ENCODE assay signal across 18 cellular contexts in the genomic region with DNA sequence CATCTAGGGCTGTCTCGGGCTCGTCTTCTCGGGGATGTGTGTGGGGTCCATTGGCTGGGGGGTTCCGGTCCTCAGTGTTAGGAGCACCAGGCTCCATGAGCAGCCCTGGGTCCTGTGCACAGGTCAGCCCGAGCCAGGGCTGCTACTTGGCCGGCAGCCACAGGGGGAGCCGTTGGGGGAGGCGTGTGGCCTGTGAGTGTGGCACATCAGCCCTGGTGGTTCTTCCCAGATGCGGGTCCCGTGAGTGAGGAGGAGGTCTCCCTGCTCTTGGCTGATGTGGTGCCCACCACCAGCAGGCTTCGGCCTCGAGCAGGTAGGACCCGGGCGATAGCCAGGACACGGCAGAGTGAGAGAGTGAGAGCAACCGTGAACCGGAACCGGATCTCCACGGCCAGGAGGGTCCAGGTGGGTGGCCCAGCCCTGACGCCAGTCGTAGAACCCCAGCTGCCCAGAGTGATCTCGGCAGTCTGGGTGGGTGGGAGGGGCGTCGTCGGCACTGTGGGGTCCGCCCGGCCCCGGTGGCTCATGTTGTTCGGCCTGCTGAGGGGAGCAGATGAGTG. TPM values are rescaled to one million over a fixed set of nuclear protein-coding genes. Genes with fewer than 3 reads are reported as not detected.
DNase-seq lines count a peak whose midpoint lies in the region; ATAC-seq, FAIRE-seq and TF ChIP-seq lines count a peak whose summit lies in the region.
"Had no signal": no experiment of that assay in that cellular context is flagged by ENCODE, and none has a peak within 500 bp of the region (broad histone marks: within the 10 kb centered on the region; RNA-seq: fewer than 3 reads in every experiment).

No MANE protein-coding gene starts in this region.

- H3K27ac ChIP-seq in H9 (ENCODE audit: insufficient read length, low read depth, low read length) (no peak overlapping the region), GM12878 (ENCODE audit: control insufficient read depth, insufficient read depth) (no peak overlapping the region), uterus (no peak overlapping the region)
- H3K27ac ChIP-seq: KMS-11, SJCRH30, transverse colon, VCaP had no signal

- no peak overlapping the region for H2BK20ac ChIP-seq in H9 (ENCODE audit: low read depth, low read length, poor library complexity, severe bottlenecking)

- H4K91ac ChIP-seq in H9 (ENCODE audit: insufficient read length, low read depth, low read length): no peak overlapping the region

- intact Hi-C loops in GM12878 (cut with micrococcal nuclease; ENCODE audit: unreplicated experiment): no loop called here
- intact Hi-C loops in uterus (cut with DNase I; ENCODE audit: low total_unique reads): no loop called here

- ATAC-seq in GM12878: peak; percentile 74
- no peak for ATAC-seq in HG03457 (IDR thresholded peaks at IDR 0.05; ENCODE audit: unreplicated experiment)
- no peak for ATAC-seq in GM19452 (IDR thresholded peaks at IDR 0.05; ENCODE audit: unreplicated experiment)

- no peak overlapping the region for H3K4ac ChIP-seq in H9 (ENCODE audit: low read depth, low read length)

- H2BK12ac ChIP-seq in H9 (ENCODE audit: insufficient read length, low read depth, low read length): no peak overlapping the region

- in situ Hi-C loops in GM12878 (cut with MboI): no loop called here

- no peaks in the 10 kb centered on the region for H3K4me1 Mint-ChIP-seq in H9
- H3K4me1 Mint-ChIP-seq in neural crest cell: no peaks in the 10 kb centered on the region

- peak overlapping the region; percentile 90 to 93 (median 91); a peak in 5 of 7 replicates for H3K27ac Mint-ChIP-seq in H9
- H3K27ac Mint-ChIP-seq in neural crest cell (ENCODE audit: unreplicated experiment): no peak overlapping the region
- H3K27ac Mint-ChIP-seq: activated T-cell treated with anti-CD3 and anti-CD28 coated beads, Interleukin-2, amount 50 U/mL, for 72 hours had no signal

- RAD21 ChIA-PET in GM12878 (lab: Charles Lee; ENCODE audit: unreplicated experiment): no interaction called here

- DNase-seq in NCI-H82 (lab: John Stamatoyannopoulos, UW) (peak; percentile 6), NCI-H82 treated with DMSO at 0.1 percent for 48 hours (lab: John Stamatoyannopoulos, UW; ENCODE audit: unreplicated experiment) (no peak), H9 (peak; percentile 69), GM12878 (ENCODE audit: low read depth, low spot score) (no peak), neural crest cell (ENCODE audit: low read depth, low spot score) (no peak), uterus (no peak)
- DNase-seq: activated T-cell treated with anti-CD3 and anti-CD28 coated beads, Interleukin-2, amount 50 U/mL, for 72 hours; NCI-H187 treated with DMSO at 0.1 percent for 48 hours; NCI-H774; SJCRH30; transverse colon had no signal

- TF ChIP-seq RAD21 in GM12878 (IDR thresholded peaks at IDR 0.05; ENCODE audit: insufficient read depth, low read depth, low read length): no peak

- H3K9ac ChIP-seq in H9 (ENCODE audit: extremely low read depth, insufficient read length, low read length): no peak overlapping the region
- H3K9ac ChIP-seq in GM12878 (ENCODE audit: control insufficient read depth, insufficient read depth, low read length): no peak overlapping the region
- H3K9ac ChIP-seq: KMS-11 had no signal

- no peaks in the 10 kb centered on the region for H3K9me3 ChIP-seq in H9 (ENCODE audit: control insufficient read depth, low read depth, low read length)
- no peaks in the 10 kb centered on the region for H3K9me3 ChIP-seq in GM12878 (replicated peaks; ENCODE audit: control insufficient read depth, insufficient read depth, low read length)
- no peaks in the 10 kb centered on the region for H3K9me3 ChIP-seq in uterus
- H3K9me3 ChIP-seq: SJCRH30, transverse colon had no signal

- CTCF ChIA-PET in GM12878 (lab: Yijun Ruan, JAX): no interaction called here

- H3K36me3 ChIP-seq in GM12878 (ENCODE audit: control insufficient read depth in 2 of 2, insufficient read depth in 2 of 2, low read length in 1 of 2) (peaks cover 18 to 56% of the 10 kb centered on the region in 2 experiments; a peak in 3 of 4 replicates), uterus (no peaks in the 10 kb centered on the region)

- H3T11ph ChIP-seq in H9 (ENCODE audit: low read length): no peak overlapping the region

- 0 out of 2 replicates have a peak, but pooled peaks cover 2% of the 10 kb centered on the region for H3K27me3 Mint-ChIP-seq in H9 (ENCODE audit: low read depth)
- H3K27me3 Mint-ChIP-seq in neural crest cell (ENCODE audit: low read depth): no peaks in the 10 kb centered on the region

- H3K9me3 Mint-ChIP-seq in H9 (no peaks in the 10 kb centered on the region; a peak in 1 of 5 replicates), neural crest cell (no peaks in the 10 kb centered on the region)
- H3K9me3 Mint-ChIP-seq: activated T-cell treated with anti-CD3 and anti-CD28 coated beads, Interleukin-2, amount 50 U/mL, for 72 hours had no signal

- no peak overlapping the region for H3K23ac ChIP-seq in H9 (ENCODE audit: insufficient read length, low read depth, low read length)

- no peak for TF ChIP-seq EP300 in GM12878 (IDR thresholded peaks at IDR 0.05; ENCODE audit: borderline replicate concordance in 1 of 2, control insufficient read depth in 1 of 2, low read depth in 2 of 2, low read length in 2 of 2)

- no CpG with 5 or more reads among the region's 29 CpGs for WGBS in H9 (ENCODE audit: extremely low coverage, insufficient read length, low lambda C conversion rate)
- 95% methylated on average over 26 of the region's 29 CpGs for WGBS in GM12878 (ENCODE audit: insufficient coverage, insufficient replicate concordance, low lambda C conversion rate, missing lambda C conversion rate)

- no peak overlapping the region for H2AK5ac ChIP-seq in H9 (ENCODE audit: insufficient read length, low read length)

- H3K4me3 ChIP-seq in GM12878 (no peak overlapping the region), uterus (no peak overlapping the region)
- H3K4me3 ChIP-seq: SJCRH30, transverse colon had no signal

- no TSS peak for BruUV-seq in GM12878 (replicated peaks; lab: Mats Ljungman, UMichigan)

- H2BK15ac ChIP-seq in H9 (ENCODE audit: low read depth, low read length): no peak overlapping the region

- TF ChIP-seq CTCF in H9 (conservative IDR thresholded peaks at IDR 0.05) (peak; percentile 62), GM12878 (IDR thresholded peaks at IDR 0.05 in 2 of 3, conservative IDR thresholded peaks at IDR 0.05 in 1 of 3; ENCODE audit: control insufficient read depth in 2 of 3, extremely low read depth in 1 of 3, insufficient read depth in 1 of 3, low read depth in 3 of 3, low read length in 3 of 3) (peak in 1 of 3 experiments; percentile 26; a peak in 2 of 6 replicates), neural crest cell (conservative IDR thresholded peaks at IDR 0.05) (peak; percentile 39), uterus (IDR thresholded peaks at IDR 0.05) (no peak)

- H3K27me3 ChIP-seq in H9 (ENCODE audit: insufficient read depth, low read length) (no peaks in the 10 kb centered on the region), GM12878 (replicated peaks in 1 of 2; ENCODE audit: control insufficient read depth in 2 of 2, insufficient read depth in 2 of 2, low read length in 1 of 2) (no peaks in the 10 kb centered on the region), uterus (no peaks in the 10 kb centered on the region)
- H3K27me3 ChIP-seq: SJCRH30, transverse colon had no signal

- H3K4me2 ChIP-seq in H9 (ENCODE audit: insufficient read depth, insufficient read length, low read length) (no peak overlapping the region), GM12878 (ENCODE audit: control insufficient read depth, insufficient read depth) (no peak overlapping the region)
- H3K4me2 ChIP-seq: KMS-11 had no signal

- no peak overlapping the region for H3K18ac ChIP-seq in H9 (ENCODE audit: insufficient read length, low read depth, low read length)

- SMC1A ChIA-PET in GM12878 (lab: Charles Lee; ENCODE audit: uncharacterized antibody, unreplicated experiment): no interaction called here

- TF ChIP-seq POLR2A in GM12878 (IDR thresholded peaks at IDR 0.05; ENCODE audit: low read depth, low read length) (no peak; the same call in 1 of the 2 replicates), uterus (IDR thresholded peaks at IDR 0.05) (no peak)

- H3K4me1 ChIP-seq in H9 (ENCODE audit: insufficient read depth, low read length) (no peaks in the 10 kb centered on the region), GM12878 (ENCODE audit: control insufficient read depth, insufficient read depth, low read length) (no peaks in the 10 kb centered on the region), uterus (no peaks in the 10 kb centered on the region)
- H3K4me1 ChIP-seq: SJCRH30, transverse colon had no signal

- H2BK5ac ChIP-seq in H9 (ENCODE audit: insufficient read length, low read length): no peak overlapping the region

- H2AFZ ChIP-seq in H9 (ENCODE audit: low read length): no peak overlapping the region
- H2AFZ ChIP-seq in GM12878 (ENCODE audit: control insufficient read depth, low read depth, low read length): no peak overlapping the region

- POLR2A ChIA-PET in GM12878 (lab: Charles Lee): no interaction called here

- H3K79me1 ChIP-seq in H9 (ENCODE audit: insufficient read depth, low read depth, low read length, poor library complexity, severe bottlenecking): no peaks in the 10 kb centered on the region

- no peak overlapping the region; a peak in 2 of 5 replicates for H3K4me3 Mint-ChIP-seq in H9
- H3K4me3 Mint-ChIP-seq in neural crest cell: no peak overlapping the region
- H3K4me3 Mint-ChIP-seq: activated T-cell treated with anti-CD3 and anti-CD28 coated beads, Interleukin-2, amount 50 U/mL, for 72 hours had no signal

- H3K14ac ChIP-seq in H9 (ENCODE audit: insufficient read depth, low read length): no peak overlapping the region; the same call in 1 of the 2 replicates

- H2BK120ac ChIP-seq in H9 (ENCODE audit: low read depth, low read length, poor library complexity, severe bottlenecking): no peak overlapping the region

- H4K20me1 ChIP-seq in H9 (ENCODE audit: control insufficient read depth, insufficient read depth, insufficient read length): no peaks in the 10 kb centered on the region
- H4K20me1 ChIP-seq in GM12878 (ENCODE audit: control insufficient read depth, insufficient read depth): no peaks in the 10 kb centered on the region; the same call in 1 of the 2 replicates

- no peak overlapping the region for H3K56ac ChIP-seq in H9 (ENCODE audit: insufficient read length, low read depth, low read length)

- no peaks in the 10 kb centered on the region for H3K79me2 ChIP-seq in H9 (ENCODE audit: insufficient read depth, low read length)
- no peaks in the 10 kb centered on the region for H3K79me2 ChIP-seq in GM12878 (ENCODE audit: control insufficient read depth, insufficient read depth, low read length)

- no peak overlapping the region for H4K8ac ChIP-seq in H9 (replicated peaks; ENCODE audit: insufficient read length, low read depth, low read length)

- no peaks in the 10 kb centered on the region for H3K23me2 ChIP-seq in H9 (ENCODE audit: insufficient read length, low read depth, low read length, poor library complexity, severe bottlenecking)

- no peak overlapping the region for H4K5ac ChIP-seq in H9 (ENCODE audit: insufficient read length, low read depth, low read length)

- no peak for FAIRE-seq in GM12878 (lab: Jason Lieb, UNC)
- FAIRE-seq: A204.1, GM18507 had no signal

- H3K36me3 Mint-ChIP-seq in H9 (ENCODE audit: insufficient read depth in 1 of 3, low read depth in 3 of 3) (peaks cover 52 to 84% (median 79%) of the 10 kb centered on the region in 3 experiments), neural crest cell (ENCODE audit: low read depth) (peaks cover 9% of the 10 kb centered on the region)

RNA-seq across cellular contexts. Expression of gene IRF7, which starts 18.5 kb away (rescaled TPM):
- 9.7 and 9.8 TPM in 2 replicates for total RNA-seq in H9 (2021)
- total RNA-seq in GM12878 (2013; cell fraction: nucleolus; rRNA removed): 129 and 153 TPM in 2 replicates
- 119 and 141 TPM in 2 replicates for total RNA-seq in GM12878 (2014; rRNA removed)
- 24.3 and 24.4 TPM in 2 replicates for total RNA-seq in GM12878 (2014; rRNA removed; fragmentation: Illumina TruSeq; extraction: Trizol)
- 115 and 116 TPM in 2 replicates for total RNA-seq in GM12878 (2021)
- polyA plus RNA-seq in GM12878 (2011; ENCODE audit: low read depth): 17.8 TPM
- 22.0 and 65.3 TPM in 2 replicates for polyA plus RNA-seq in GM12878 (2011; rRNA removed)
- polyA plus RNA-seq in GM12878 (2011; cell fraction: cytosol; rRNA removed): 83.0 and 157 TPM in 2 replicates
- polyA plus RNA-seq in GM12878 (2011; cell fraction: nucleus; rRNA removed): 623 and 683 TPM in 2 replicates
- 112 and 138 TPM in 2 replicates for polyA plus RNA-seq in GM12878 (2012)
- polyA plus RNA-seq in GM12878 (2014; fragmentation: Illumina TruSeq; extraction: Trizol): 0.71 and 8.1 TPM in 2 replicates
- polyA plus RNA-seq in GM12878 (2014; fragmentation: Nextera tagmentation; extraction: Ambion mirVana): 10 to 100 TPM in 1 of 2 experiments, 1 to 10 TPM in 1; 4.4 to 26.4 TPM
- 129 and 142 TPM in 2 replicates for polyA plus RNA-seq in GM12878 (2014; rRNA removed)
- 10 to 100 TPM; 69.9 to 88.5 TPM for polyA plus RNA-seq in GM12878 (2016; fragmentation: Nextera tagmentation; extraction: Ambion mirVana)
- 50.5 and 146 TPM in 2 replicates for polyA minus RNA-seq in GM12878 (2011; rRNA and poly(A)+ RNA removed)
- polyA minus RNA-seq in GM12878 (2011; cell fraction: cytosol; rRNA and poly(A)+ RNA removed): 62.5 and 71.1 TPM in 2 replicates
- 201 and 259 TPM in 2 replicates for polyA minus RNA-seq in GM12878 (2011; cell fraction: nucleus; rRNA and poly(A)+ RNA removed)
- 10.2 and 11.4 TPM in 2 replicates for total RNA-seq in neural crest cell
- 10 to 100 TPM in 3 of 4 donors, 1 to 10 TPM in 1; 9.1 to 33.6 (median 13.1) TPM for total RNA-seq in uterus

RNA-seq across cellular contexts. Expression of gene PHRF1, which starts 21.0 kb away (rescaled TPM):
- total RNA-seq in H9 (2021) (48.9 and 50.6 TPM in 2 replicates), GM12878 (2014; rRNA removed) (19.2 and 22.0 TPM in 2 replicates), GM12878 (2014; rRNA removed; fragmentation: Illumina TruSeq; extraction: Trizol) (8.8 and 11.1 TPM in 2 replicates), GM12878 (2021) (39.4 and 43.5 TPM in 2 replicates), neural crest cell (52.3 TPM in 2 replicates), uterus (10 to 100 TPM in 3 of 4 donors, 1 to 10 TPM in 1; 5.0 to 45.8 (median 24.1) TPM)
- 65.8 and 74.9 TPM in 2 replicates for total RNA-seq in GM12878 (2013; cell fraction: nucleolus; rRNA removed)
- 4.2 TPM for polyA plus RNA-seq in GM12878 (2011; ENCODE audit: low read depth)
- polyA plus RNA-seq in GM12878 (2011; rRNA removed) (4.9 and 11.7 TPM in 2 replicates), GM12878 (2014; fragmentation: Illumina TruSeq; extraction: Trizol) (2.4 and 8.0 TPM in 2 replicates), GM12878 (2014; fragmentation: Nextera tagmentation; extraction: Ambion mirVana) (under 1 TPM; 0.13 to 0.42 TPM), GM12878 (2014; rRNA removed) (23.4 and 28.2 TPM in 2 replicates), GM12878 (2016; fragmentation: Nextera tagmentation; extraction: Ambion mirVana) (10 to 100 TPM; 18.5 to 21.7 TPM)
- 11.7 and 18.5 TPM in 2 replicates for polyA plus RNA-seq in GM12878 (2011; cell fraction: cytosol; rRNA removed)
- polyA plus RNA-seq in GM12878 (2011; cell fraction: nucleus; rRNA removed): 44.2 and 63.2 TPM in 2 replicates
- 16.1 TPM in 2 replicates for polyA plus RNA-seq in GM12878 (2012)
- polyA minus RNA-seq in GM12878 (2011; rRNA and poly(A)+ RNA removed): 9.5 and 17.9 TPM in 2 replicates
- 12.8 and 12.9 TPM in 2 replicates for polyA minus RNA-seq in GM12878 (2011; cell fraction: cytosol; rRNA and poly(A)+ RNA removed)
- 14.7 and 27.1 TPM in 2 replicates for polyA minus RNA-seq in GM12878 (2011; cell fraction: nucleus; rRNA and poly(A)+ RNA removed)

RNA-seq across cellular contexts. Expression of gene CDHR5, which starts 27.5 kb away (rescaled TPM):
- total RNA-seq in H9 (2021): 0.46 TPM in 1 of 2 replicates, not detected in the other
- not detected in 2 replicates for total RNA-seq in GM12878 (2013; cell fraction: nucleolus; rRNA removed)
- 0.05 TPM in 1 of 2 replicates, not detected in the other for total RNA-seq in GM12878 (2014; rRNA removed)
- not detected in 2 replicates for total RNA-seq in GM12878 (2014; rRNA removed; fragmentation: Illumina TruSeq; extraction: Trizol)
- 0.40 TPM in 1 of 2 replicates, not detected in the other for total RNA-seq in GM12878 (2021)
- not detected for polyA plus RNA-seq in GM12878 (2011; ENCODE audit: low read depth)
- not detected in 2 replicates for polyA plus RNA-seq in GM12878 (2011; rRNA removed)
- polyA plus RNA-seq in GM12878 (2011; cell fraction: cytosol; rRNA removed): not detected in 2 replicates
- not detected in 2 replicates for polyA plus RNA-seq in GM12878 (2011; cell fraction: nucleus; rRNA removed)
- 0.11 and 0.19 TPM in 2 replicates for polyA plus RNA-seq in GM12878 (2012)
- polyA plus RNA-seq in GM12878 (2014; fragmentation: Illumina TruSeq; extraction: Trizol): not detected in 2 replicates
- not detected for polyA plus RNA-seq in GM12878 (2014; fragmentation: Nextera tagmentation; extraction: Ambion mirVana)
- polyA plus RNA-seq in GM12878 (2014; rRNA removed): 0.06 TPM in 1 of 2 replicates, not detected in the other
- polyA plus RNA-seq in GM12878 (2016; fragmentation: Nextera tagmentation; extraction: Ambion mirVana): not detected
- polyA minus RNA-seq in GM12878 (2011; rRNA and poly(A)+ RNA removed): not detected in 2 replicates
- not detected in 2 replicates for polyA minus RNA-seq in GM12878 (2011; cell fraction: cytosol; rRNA and poly(A)+ RNA removed)
- polyA minus RNA-seq in GM12878 (2011; cell fraction: nucleus; rRNA and poly(A)+ RNA removed): not detected in 2 replicates
- total RNA-seq in neural crest cell: not detected in 2 replicates
- total RNA-seq in uterus: under 1 TPM in 3 of 4 donors, not detected in 1; 0.26 to 0.55 (median 0.29) TPM
- total RNA-seq: SJCRH30 had no signal

RNA-seq across cellular contexts. Expression of gene SCT, which starts 29.7 kb away (rescaled TPM):
- total RNA-seq in H9 (2021): 1.8 and 2.3 TPM in 2 replicates
- total RNA-seq in GM12878 (2013; cell fraction: nucleolus; rRNA removed): not detected in 2 replicates
- not detected in 2 replicates for total RNA-seq in GM12878 (2014; rRNA removed)
- not detected in 2 replicates for total RNA-seq in GM12878 (2014; rRNA removed; fragmentation: Illumina TruSeq; extraction: Trizol)
- total RNA-seq in GM12878 (2021): not detected in 2 replicates
- not detected for polyA plus RNA-seq in GM12878 (2011; ENCODE audit: low read depth)
- polyA plus RNA-seq in GM12878 (2011; rRNA removed): not detected in 2 replicates
- not detected in 2 replicates for polyA plus RNA-seq in GM12878 (2011; cell fraction: cytosol; rRNA removed)
- not detected in 2 replicates for polyA plus RNA-seq in GM12878 (2011; cell fraction: nucleus; rRNA removed)
- not detected in 2 replicates for polyA plus RNA-seq in GM12878 (2012)
- not detected in 2 replicates for polyA plus RNA-seq in GM12878 (2014; fragmentation: Illumina TruSeq; extraction: Trizol)
- not detected for polyA plus RNA-seq in GM12878 (2014; fragmentation: Nextera tagmentation; extraction: Ambion mirVana)
- polyA plus RNA-seq in GM12878 (2014; rRNA removed): not detected in 2 replicates
- not detected for polyA plus RNA-seq in GM12878 (2016; fragmentation: Nextera tagmentation; extraction: Ambion mirVana)
- not detected in 2 replicates for polyA minus RNA-seq in GM12878 (2011; rRNA and poly(A)+ RNA removed)
- polyA minus RNA-seq in GM12878 (2011; cell fraction: cytosol; rRNA and poly(A)+ RNA removed): not detected in 2 replicates
- not detected in 2 replicates for polyA minus RNA-seq in GM12878 (2011; cell fraction: nucleus; rRNA and poly(A)+ RNA removed)
- total RNA-seq in neural crest cell: not detected in 2 replicates
- not detected for total RNA-seq in uterus
- total RNA-seq: activated T-cell treated with anti-CD3 and anti-CD28 coated beads, Interleukin-2, amount 50 U/mL, for 72 hours; liver; SJCRH30; transverse colon had no signal
- polyA plus RNA-seq: liver had no signal

RNA-seq across cellular contexts. Expression of gene RASSF7, which starts 36.5 kb away (rescaled TPM):
- 26.3 and 30.0 TPM in 2 replicates for total RNA-seq in H9 (2021)
- 12.2 and 18.6 TPM in 2 replicates for total RNA-seq in GM12878 (2013; cell fraction: nucleolus; rRNA removed)
- 17.8 and 19.0 TPM in 2 replicates for total RNA-seq in GM12878 (2014; rRNA removed)
- 2.8 and 3.0 TPM in 2 replicates for total RNA-seq in GM12878 (2014; rRNA removed; fragmentation: Illumina TruSeq; extraction: Trizol)
- total RNA-seq in GM12878 (2021): 15.1 and 16.8 TPM in 2 replicates
- polyA plus RNA-seq in GM12878 (2011; ENCODE audit: low read depth): 2.7 TPM
- 3.4 and 9.6 TPM in 2 replicates for polyA plus RNA-seq in GM12878 (2011; rRNA removed)
- 17.5 and 28.1 TPM in 2 replicates for polyA plus RNA-seq in GM12878 (2011; cell fraction: cytosol; rRNA removed)
- 69.5 and 70.3 TPM in 2 replicates for polyA plus RNA-seq in GM12878 (2011; cell fraction: nucleus; rRNA removed)
- 12.6 and 15.4 TPM in 2 replicates for polyA plus RNA-seq in GM12878 (2012)
- polyA plus RNA-seq in GM12878 (2014; fragmentation: Illumina TruSeq; extraction: Trizol): 0.16 and 1.1 TPM in 2 replicates
- 1 to 10 TPM in 1 of 2 experiments, under 1 TPM in 1; 0.39 to 1.0 TPM for polyA plus RNA-seq in GM12878 (2014; fragmentation: Nextera tagmentation; extraction: Ambion mirVana)
- 21.0 and 26.4 TPM in 2 replicates for polyA plus RNA-seq in GM12878 (2014; rRNA removed)
- 10 to 100 TPM; 22.2 to 29.7 TPM for polyA plus RNA-seq in GM12878 (2016; fragmentation: Nextera tagmentation; extraction: Ambion mirVana)
- 2.3 and 7.4 TPM in 2 replicates for polyA minus RNA-seq in GM12878 (2011; rRNA and poly(A)+ RNA removed)
- polyA minus RNA-seq in GM12878 (2011; cell fraction: cytosol; rRNA and poly(A)+ RNA removed): 3.2 and 8.7 TPM in 2 replicates
- 8.1 and 14.3 TPM in 2 replicates for polyA minus RNA-seq in GM12878 (2011; cell fraction: nucleus; rRNA and poly(A)+ RNA removed)
- total RNA-seq in neural crest cell: 7.3 and 7.4 TPM in 2 replicates
- 10 to 100 TPM in 2 of 4 donors, 1 to 10 TPM in 1, under 1 TPM in 1; 0.59 to 13.1 (median 8.0) TPM for total RNA-seq in uterus

Comparison
In these comparisons a context has a peak if more than half of its experiments do, and no peak if none do; other contexts are left out.
1. DNase-seq: peak in NCI-H82 (single experiment) and H9 (single experiment); none in NCI-H82 treated with DMSO at 0.1 percent for 48 hours (single experiment), GM12878 (single experiment), neural crest cell (single experiment) and uterus (0 of 2).
2. CTCF ChIP-seq: peak in H9 (single experiment) and neural crest cell (single experiment); none in uterus (0 of 4).